In genomic region chr12:119780786-119781434, GRCh38 we compare ENCODE assay signal across 8 cellular contexts.
A peak's percentile ranks its signal among the peaks of the same experiment; 100 is the strongest.
DNase-seq lines count a peak whose midpoint lies in the region; ATAC-seq and TF ChIP-seq lines count a peak whose summit lies in the region.

No MANE protein-coding gene starts in this region.

- peak overlapping the region; percentile 50 for H3K4me2 ChIP-seq in OCI-LY7 (ENCODE audit: low read length)

- no peak for TF ChIP-seq POLR2A in prostate gland (IDR thresholded peaks at IDR 0.05)

- ATAC-seq in HG03175 (IDR thresholded peaks at IDR 0.05; ENCODE audit: unreplicated experiment) = no peak

- DNase-seq in A673 (ENCODE audit: low spot score) = peak; percentile 33
- DNase-seq in GM12865 (ENCODE audit: low read depth) = no peak
- DNase-seq in OCI-LY7 (ENCODE audit: low spot score) = no peak
- peak; percentile 35 for DNase-seq in fibroblast of gingiva (ENCODE audit: low read depth)
- peak; percentile 46 for DNase-seq in prostate gland (ENCODE audit: low spot score)
- no peak for DNase-seq in T-helper 2 cell
- no peak for DNase-seq in NCI-H1436 (lab: John Stamatoyannopoulos, UW)

- no peaks in the 10 kb centered on the region for H3K79me2 ChIP-seq in OCI-LY7 (ENCODE audit: insufficient read depth, low read depth, low read length)

- no TSS peak for BruUV-seq in A673 (replicated peaks; lab: Mats Ljungman, UMichigan)
- no TSS peak for BruUV-seq in OCI-LY7 (replicated peaks; lab: Mats Ljungman, UMichigan)

- H4K20me1 ChIP-seq in OCI-LY7 (ENCODE audit: insufficient read depth, low read length) = no peaks in the 10 kb centered on the region

- intact Hi-C loops in A673 (cut with micrococcal nuclease; ENCODE audit: unreplicated experiment) = no loop called here
- intact Hi-C loops in OCI-LY7 (cut with micrococcal nuclease; ENCODE audit: unreplicated experiment) = no loop called here
- intact Hi-C loops in prostate gland (cut with DNase I) = loop anchor here (2.0 kb wide), 1 partner anchor 114 kb away; no protein-coding TSS in a partner anchor

- H2AFZ ChIP-seq in OCI-LY7 (ENCODE audit: low read length) = no peak overlapping the region

- H3K27ac ChIP-seq in A673 (ENCODE audit: low read depth, low read length, poor library complexity, severe bottlenecking) = no peak overlapping the region
- H3K27ac ChIP-seq in OCI-LY7 (ENCODE audit: low read depth, low read length, poor library complexity, severe bottlenecking) = no peak overlapping the region
- no peak overlapping the region for H3K27ac ChIP-seq in prostate gland

- H3K9me3 ChIP-seq in A673 (ENCODE audit: low read depth, low read length, poor library complexity, severe bottlenecking) (no peaks in the 10 kb centered on the region), OCI-LY7 (ENCODE audit: low read length) (no peaks in the 10 kb centered on the region), prostate gland (no peaks in the 10 kb centered on the region)

- TF ChIP-seq CTCF in A673 (conservative IDR thresholded peaks at IDR 0.05; ENCODE audit: low read depth, low read length) (peak; percentile 91), GM12865 (IDR thresholded peaks at IDR 0.05; ENCODE audit: insufficient read depth, low read depth, low read length, missing control alignments) (peak; percentile 47), OCI-LY7 (conservative IDR thresholded peaks at IDR 0.05; ENCODE audit: low read length) (peak; percentile 80), prostate gland (IDR thresholded peaks at IDR 0.05) (peak; percentile 43 to 81 (median 78))

- 30% methylated on average over 8 of the region's 8 CpGs for WGBS in prostate gland

- POLR2A ChIA-PET in A673 (lab: Charles Lee; ENCODE audit: low non-redundant PET) = no interaction called here
- POLR2A ChIA-PET in OCI-LY7 (lab: Charles Lee) = interaction anchor here (0.8 to 1.8 kb wide), 3 partner anchors 12 to 31 kb away, joined by 3 to 8 read pairs (median 4); no protein-coding TSS in a partner anchor

- no peaks in the 10 kb centered on the region for H3K9me2 ChIP-seq in OCI-LY7 (ENCODE audit: insufficient read depth, low read length)

- peaks cover 34% of the 10 kb centered on the region for H3K36me3 ChIP-seq in A673 (ENCODE audit: insufficient read depth, low read length, poor library complexity, severe bottlenecking)
- peaks cover 83% of the 10 kb centered on the region for H3K36me3 ChIP-seq in OCI-LY7 (ENCODE audit: insufficient read depth, low read length)
- no peaks in the 10 kb centered on the region for H3K36me3 ChIP-seq in prostate gland

- H3K4me1 ChIP-seq in A673 (ENCODE audit: insufficient read depth, low read length, poor library complexity, severe bottlenecking) (no peaks in the 10 kb centered on the region), OCI-LY7 (ENCODE audit: insufficient read depth, low read length, poor library complexity, severe bottlenecking) (peaks cover 16% of the 10 kb centered on the region), prostate gland (replicated peaks) (no peaks in the 10 kb centered on the region)

- CTCF ChIA-PET in A673 (lab: Charles Lee) = interaction anchor here (0.5 to 1.4 kb wide), 4 partner anchors 23 to 406 kb away, joined by 3 to 4 read pairs (median 3); no protein-coding TSS in a partner anchor
- CTCF ChIA-PET in OCI-LY7 (lab: Charles Lee; ENCODE audit: unreplicated experiment) = no interaction called here

- H3K27me3 ChIP-seq in A673 (replicated peaks; ENCODE audit: insufficient read depth, low read depth, low read length, poor library complexity) = no peaks in the 10 kb centered on the region
- no peaks in the 10 kb centered on the region for H3K27me3 ChIP-seq in prostate gland (replicated peaks; ENCODE audit: insufficient read depth)

- no peak overlapping the region for H3K4me3 ChIP-seq in A673 (ENCODE audit: low read depth, low read length, poor library complexity, severe bottlenecking)
- H3K4me3 ChIP-seq in GM12865 (ENCODE audit: low read depth, low read length) = no peak overlapping the region
- H3K4me3 ChIP-seq in OCI-LY7 (ENCODE audit: low read depth, low read length, poor library complexity, severe bottlenecking) = no peak overlapping the region
- no peak overlapping the region for H3K4me3 ChIP-seq in prostate gland

Comparison
In these comparisons a context has a peak if more than half of its experiments do, and no peak if none do; other contexts are left out.
1. DNase-seq: peak in A673 (single experiment), fibroblast of gingiva (single experiment) and prostate gland (single experiment); none in GM12865 (single experiment), OCI-LY7 (single experiment), T-helper 2 cell (0 of 5) and NCI-H1436 (single experiment).
2. Peak in every context shown above with its lines, with median percentiles within 50 percentile points of each other: CTCF ChIP-seq.